Comparison of ENCODE assay signal across 24 cellular contexts in the genomic region with DNA sequence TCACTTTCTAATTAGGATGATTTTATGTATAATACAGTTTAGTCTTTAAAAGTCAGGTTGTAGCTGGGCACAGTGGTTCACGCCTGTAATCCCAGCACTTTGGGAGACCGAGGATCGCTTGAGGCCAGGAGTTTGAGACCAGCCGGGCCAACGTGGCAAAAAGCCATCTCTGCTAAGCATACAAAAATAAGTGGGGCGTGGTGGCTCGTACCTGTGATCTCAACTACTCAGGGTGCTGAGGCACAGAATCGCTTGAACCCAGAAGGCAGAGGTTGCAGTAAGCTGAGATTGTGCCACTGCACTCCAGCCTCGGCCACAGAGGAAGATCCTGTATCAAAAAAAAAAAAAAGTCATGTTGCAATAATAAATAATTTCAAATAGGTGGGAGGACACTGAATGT.
"Had no signal": no experiment of that assay in that cellular context is flagged by ENCODE, and none has a peak within 500 bp of the region (broad histone marks: within the 10 kb centered on the region; RNA-seq: fewer than 3 reads in every experiment).

No MANE protein-coding gene starts in this region.

- H3K4me3 ChIP-seq: colonic mucosa, coronary artery, dorsolateral prefrontal cortex, esophagus muscularis mucosa, esophagus squamous epithelium, gastrocnemius medialis, gastroesophageal sphincter, heart left ventricle, heart right ventricle had no signal

- H3K9me3 ChIP-seq: colonic mucosa, esophagus muscularis mucosa, esophagus squamous epithelium, gastrocnemius medialis, gastroesophageal sphincter, heart left ventricle, heart right ventricle had no signal

- H3K27me3 ChIP-seq: colonic mucosa, esophagus muscularis mucosa, esophagus squamous epithelium, foreskin keratinocyte, gastrocnemius medialis, gastroesophageal sphincter, heart left ventricle had no signal

- ATAC-seq: effector memory CD8-positive, alpha-beta T cell; esophagus mucosa; foreskin keratinocyte; gastrocnemius medialis; gastroesophageal sphincter; heart left ventricle; heart right ventricle had no signal

- H3K4me1 ChIP-seq: colonic mucosa, esophagus muscularis mucosa, esophagus squamous epithelium, foreskin keratinocyte, gastrocnemius medialis, heart left ventricle, heart right ventricle had no signal

- DNase-seq: colonic mucosa; cortex of kidney; dermis blood vessel endothelial cell; dorsolateral prefrontal cortex; effector CD4-positive, alpha-beta T cell; effector CD8-positive, alpha-beta T cell; effector memory CD4-positive, alpha-beta T cell; effector memory CD8-positive, alpha-beta T cell; endodermal cell; erythroblast; esophagus squamous epithelium; foreskin fibroblast; foreskin keratinocyte; foreskin melanocyte; gastrocnemius medialis; glutamatergic neuron; head of caudate nucleus; heart left ventricle; heart right ventricle had no signal

- H3K36me3 ChIP-seq: colonic mucosa, esophagus squamous epithelium, gastrocnemius medialis, gastroesophageal sphincter, heart left ventricle, heart right ventricle had no signal

- H3K27ac ChIP-seq: colonic mucosa, coronary artery, dorsolateral prefrontal cortex, epithelial cell of prostate, esophagus muscularis mucosa, esophagus squamous epithelium, foreskin keratinocyte, gastrocnemius medialis, gastroesophageal sphincter, heart left ventricle, heart right ventricle had no signal
